Comparison of ENCODE assay signal across 8 cellular contexts in the genomic region with DNA sequence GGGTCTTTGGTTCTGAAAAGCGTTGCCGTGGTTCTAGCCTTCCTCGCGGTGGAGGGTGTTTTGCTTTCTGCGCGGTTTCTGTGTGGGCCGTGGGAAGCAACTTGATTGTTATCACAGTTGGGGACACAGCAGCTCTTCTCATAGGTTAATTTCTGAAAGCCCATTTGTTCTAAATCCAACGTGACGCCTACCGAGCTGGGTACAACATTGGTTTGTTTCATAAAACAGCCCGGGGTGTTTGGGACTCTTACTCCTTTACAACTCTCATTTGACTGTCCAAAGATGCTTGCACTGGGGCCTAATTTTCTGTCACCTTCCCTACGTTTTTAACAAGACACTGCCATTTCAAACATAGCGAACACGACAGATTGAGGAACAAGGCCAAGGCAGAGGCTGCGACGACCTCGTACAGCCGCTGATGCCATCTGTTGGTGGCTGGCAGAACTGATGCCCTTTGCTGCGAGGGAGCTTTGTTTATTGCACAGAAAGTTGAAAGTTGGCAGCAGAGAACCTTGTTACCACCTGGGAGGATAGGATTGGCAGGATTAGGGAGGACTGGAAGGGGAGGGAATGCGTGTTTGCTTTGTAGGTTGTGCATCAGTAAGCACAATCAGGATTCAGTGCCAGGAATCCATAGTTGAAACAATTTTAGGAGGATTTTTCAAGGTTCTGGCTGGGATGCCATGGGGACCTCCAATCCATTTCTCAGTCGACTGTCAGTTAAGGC.
DNase-seq lines count a peak whose midpoint lies in the region; ATAC-seq, FAIRE-seq and TF ChIP-seq lines count a peak whose summit lies in the region.

No MANE protein-coding gene starts in this region.

- peaks cover 5 to 24% of the 10 kb centered on the region in 2 donors for H3K4me1 ChIP-seq in kidney (ENCODE audit: control insufficient read depth in 1 of 2, insufficient read depth in 1 of 2, low read depth in 1 of 2, low read length in 2 of 2)

- H3K36me3 ChIP-seq in bronchial epithelial cell (ENCODE audit: control insufficient read depth, insufficient read depth, low read length): no peaks in the 10 kb centered on the region
- H3K36me3 ChIP-seq in kidney (ENCODE audit: control insufficient read depth in 1 of 2, insufficient read depth in 2 of 2, low read length in 2 of 2): no peaks in the 10 kb centered on the region

- intact Hi-C loops in kidney (cut with DNase I): no loop called here

- H3K9me3 ChIP-seq in kidney (ENCODE audit: control insufficient read depth in 1 of 2, low read length in 2 of 2): no peaks in the 10 kb centered on the region

- DNase-seq in DMS 273 treated with DMSO at 0.1 percent for 48 hours (lab: John Stamatoyannopoulos, UW) (peak; percentile 57), NCI-H226 (peak; percentile 24), bronchial epithelial cell (ENCODE audit: low read depth) (peak; percentile 62), kidney (peak; percentile 82)
- peak; percentile 66 for DNase-seq in activated CD4-positive, CD25-positive, alpha-beta regulatory T cell treated with anti-CD3 and anti-CD28 coated beads, Interleukin-2, amount 50 U/mL, for 16 hours (ENCODE audit: low read depth, low spot score)
- DNase-seq in stimulated activated CD4-positive, alpha-beta T cell treated with anti-CD3 and anti-CD28 coated beads, Interleukin-1b, Interleukin-23, amount 100 ng/mL, for 24 hours (ENCODE audit: low read depth in 4 of 4, low spot score in 1 of 4): peak; percentile 62 to 73 (median 68)

- TF ChIP-seq CTCF in bronchial epithelial cell (IDR thresholded peaks at IDR 0.05; ENCODE audit: insufficient read depth, low read length, severe bottlenecking) (peak; percentile 96), kidney (IDR thresholded peaks at IDR 0.05; ENCODE audit: borderline replicate concordance, extremely low read depth, insufficient read depth) (peak; percentile 95)

- FAIRE-seq in bronchial epithelial cell (lab: Jason Lieb, UNC) (peak; percentile 75), kidney (lab: Jason Lieb, UNC) (no peak)

- no peak overlapping the region for H3K9ac ChIP-seq in kidney (ENCODE audit: low read length in 2 of 2)

- H3K27ac ChIP-seq in kidney (ENCODE audit: low read depth in 2 of 2, low read length in 2 of 2): peak overlapping the region; percentile 5 to 23

- ATAC-seq in HG02884 (IDR thresholded peaks at IDR 0.05; ENCODE audit: unreplicated experiment) (peak; percentile 57), GM19463 (IDR thresholded peaks at IDR 0.05; ENCODE audit: unreplicated experiment) (no peak)

- H3K4me3 ChIP-seq in bronchial epithelial cell (ENCODE audit: low read depth, low read length) (no peak overlapping the region), kidney (ENCODE audit: low read length in 2 of 2) (no peak overlapping the region)

- no peaks in the 10 kb centered on the region for H3K27me3 ChIP-seq in bronchial epithelial cell (ENCODE audit: control insufficient read depth, insufficient read depth, low read length)

Comparison
In these comparisons a context has a peak if more than half of its experiments do, and no peak if none do; other contexts are left out.
1. DNase-seq: peak in every context shown above with its lines; median percentile 82 in kidney; 68 in stimulated activated CD4-positive, alpha-beta T cell treated with anti-CD3 and anti-CD28 coated beads, Interleukin-1b, Interleukin-23, amount 100 ng/mL, for 24 hours; 66 in activated CD4-positive, CD25-positive, alpha-beta regulatory T cell treated with anti-CD3 and anti-CD28 coated beads, Interleukin-2, amount 50 U/mL, for 16 hours; 62 in bronchial epithelial cell; 57 in DMS 273 treated with DMSO at 0.1 percent for 48 hours; 24 in NCI-H226.